21 cellular contexts compared by ENCODE assay signal in genomic region chr10:34859170-34859569, GRCh38. TPM values are rescaled to one million over a fixed set of nuclear protein-coding genes. Genes with fewer than 3 reads are reported as not detected.
A peak's percentile ranks its signal among the peaks of the same experiment; 100 is the strongest.
DNase-seq lines count a peak whose midpoint lies in the region; ATAC-seq and TF ChIP-seq lines count a peak whose summit lies in the region.
"Had no signal": no experiment of that assay in that cellular context is flagged by ENCODE, and none has a peak within 500 bp of the region (broad histone marks: within the 10 kb centered on the region; RNA-seq: fewer than 3 reads in every experiment).

No MANE protein-coding gene starts in this region.

- no peak overlapping the region for H3K4me2 ChIP-seq in PC-3 (ENCODE audit: low read length)

- intact Hi-C loops in PC-3 (cut with micrococcal nuclease) = no loop called here

- no peaks in the 10 kb centered on the region for H3K27me3 ChIP-seq in PC-3 (ENCODE audit: low read length)

- no peaks in the 10 kb centered on the region for H3K9me2 ChIP-seq in PC-3 (replicated peaks; ENCODE audit: low read length)

- H2AFZ ChIP-seq in PC-3 (ENCODE audit: low read length) = no peak overlapping the region

- H3K9me3 ChIP-seq in PC-3 (ENCODE audit: low read length) = no peaks in the 10 kb centered on the region
- H3K9me3 ChIP-seq: heart right ventricle, tibial artery had no signal

- POLR2A ChIA-PET in PC-3 (lab: Charles Lee; ENCODE audit: unreplicated experiment) = interaction anchor here (0.7 kb wide), 1 partner anchor 31 kb away, joined by 4 read pairs; no protein-coding TSS in a partner anchor

- CTCF ChIA-PET in PC-3 (lab: Charles Lee) = no interaction called here

- no peaks in the 10 kb centered on the region for H4K20me1 ChIP-seq in PC-3 (ENCODE audit: low read length)

- H3K4me3 ChIP-seq in PC-3 (ENCODE audit: low read length) (no peak overlapping the region), fibroblast of mammary gland (ENCODE audit: control insufficient read depth, low read depth, low read length) (no peak overlapping the region)
- H3K4me3 ChIP-seq: dorsolateral prefrontal cortex, heart right ventricle, tibial artery had no signal

- no peak for TF ChIP-seq CTCF in PC-3 (conservative IDR thresholded peaks at IDR 0.05; ENCODE audit: low read depth, low read length)
- TF ChIP-seq CTCF in fibroblast of mammary gland (conservative IDR thresholded peaks at IDR 0.05; ENCODE audit: control insufficient read depth, insufficient read depth, low read depth, low read length) = no peak

- no TSS peak for BruUV-seq in PC-3 (replicated peaks; lab: Mats Ljungman, UMichigan)

- DNase-seq in COLO668 (lab: John Stamatoyannopoulos, UW; ENCODE audit: unreplicated experiment) (peak; percentile 3), EH (ENCODE audit: low read depth) (peak; percentile 45), PC-3 (peak; percentile 93), fibroblast of mammary gland (ENCODE audit: low read depth) (peak; percentile 20), NCI-H1694 treated with DMSO at 0.1 percent for 48 hours (lab: John Stamatoyannopoulos, UW) (no peak), NCI-H2107 treated with DMSO at 0.1 percent for 48 hours (lab: John Stamatoyannopoulos, UW; ENCODE audit: unreplicated experiment) (no peak)
- DNase-seq: activated CD4-positive, alpha-beta T cell treated with anti-CD3 and anti-CD28 coated beads, Interleukin-2, amount 50 U/mL, for 1 hour; activated naive CD4-positive, alpha-beta T cell treated with anti-CD3 and anti-CD28 coated beads, Interleukin-2, amount 50 U/mL, for 16 hours; amygdala; caudate nucleus; dorsolateral prefrontal cortex; H7; heart right ventricle; left cardiac atrium; NCI-H2107; NCI-H774; stimulated activated naive CD8-positive, alpha-beta T cell treated with anti-CD3 and anti-CD28 coated beads, Interleukin-15, amount 100 ng/mL, for 72 hours; T-helper 9 cell; tibial artery had no signal

- H3K27ac ChIP-seq in PC-3 (ENCODE audit: low read length) = 0 out of 2 replicates have a peak overlapping the region, but pooled peaks have one; percentile 0
- H3K27ac ChIP-seq: dorsolateral prefrontal cortex, heart right ventricle, tibial artery had no signal

- H3K79me2 ChIP-seq in PC-3 (ENCODE audit: low read length) = no peaks in the 10 kb centered on the region

- H3K36me3 ChIP-seq in PC-3 (ENCODE audit: low read depth, low read length) = no peaks in the 10 kb centered on the region
- H3K36me3 ChIP-seq: heart right ventricle, tibial artery had no signal

- H3K4me1 ChIP-seq in PC-3 (ENCODE audit: insufficient read depth, low read length) = peaks cover 31% of the 10 kb centered on the region

- ATAC-seq in PC-3 = peak; percentile 28
- ATAC-seq in GM21825 (IDR thresholded peaks at IDR 0.05; ENCODE audit: unreplicated experiment) = no peak
- ATAC-seq: heart right ventricle; left cardiac atrium; Right ventricle myocardium inferior; stimulated activated naive CD8-positive, alpha-beta T cell treated with anti-CD3 and anti-CD28 coated beads, Interleukin-15, amount 100 ng/mL, for 72 hours had no signal

- peaks cover 3% of the 10 kb centered on the region for H3F3A ChIP-seq in PC-3 (ENCODE audit: low read length, unreplicated experiment)

- H3K9ac ChIP-seq in PC-3 (ENCODE audit: low read length) = no peak overlapping the region

RNA-seq across cellular contexts. Expression of gene PARD3, which starts 44.1 kb away (rescaled TPM):
- total RNA-seq in PC-3 (2014; rRNA removed) = 149 and 154 TPM in 2 replicates

Comparison
In these comparisons a context has a peak if more than half of its experiments do, and no peak if none do; other contexts are left out.
1. DNase-seq: peak in COLO668 (single experiment), EH (single experiment), PC-3 (single experiment) and fibroblast of mammary gland (single experiment); none in NCI-H1694 treated with DMSO at 0.1 percent for 48 hours (single experiment) and NCI-H2107 treated with DMSO at 0.1 percent for 48 hours (single experiment).